17 cellular contexts compared by ENCODE assay signal in genomic region chr6:167721291-167721690, GRCh38.
DNase-seq lines count a peak whose midpoint lies in the region; ATAC-seq, FAIRE-seq and TF ChIP-seq lines count a peak whose summit lies in the region.
"Had no signal": no experiment of that assay in that cellular context is flagged by ENCODE, and none has a peak within 500 bp of the region (broad histone marks: within the 10 kb centered on the region; RNA-seq: fewer than 3 reads in every experiment).

No MANE protein-coding gene starts in this region.

- H3K36me3 Mint-ChIP-seq in GM23338 (ENCODE audit: low read depth), result no peaks in the 10 kb centered on the region
- H3K36me3 Mint-ChIP-seq: CD14-positive monocyte; CD8-positive, alpha-beta T cell had no signal

- TF ChIP-seq CTCF in GM23338 (conservative IDR thresholded peaks at IDR 0.05; ENCODE audit: low read depth in 2 of 2) (no peak), kidney (IDR thresholded peaks at IDR 0.05; ENCODE audit: borderline replicate concordance, extremely low read depth, insufficient read depth) (no peak), stomach (IDR thresholded peaks at IDR 0.05) (no peak), esophagus squamous epithelium (IDR thresholded peaks at IDR 0.05) (no peak)

- H3K4me3 ChIP-seq in GM23338 (no peak overlapping the region), kidney (ENCODE audit: low read length in 2 of 2) (no peak overlapping the region), stomach (no peak overlapping the region), esophagus squamous epithelium (no peak overlapping the region)

- H3K79me2 ChIP-seq in GM23338 (replicated peaks; ENCODE audit: insufficient read depth), result no peaks in the 10 kb centered on the region

- H3K9ac ChIP-seq in kidney (ENCODE audit: low read length in 2 of 2), result no peak overlapping the region

- TF ChIP-seq POLR2A in stomach (IDR thresholded peaks at IDR 0.05), result no peak
- TF ChIP-seq POLR2A in esophagus squamous epithelium (IDR thresholded peaks at IDR 0.05), result no peak

- 91 to 94% (median 92%) methylated on average over 10 of the region's 10 CpGs for WGBS in stomach, 5 donors
- WGBS in esophagus squamous epithelium, 2 donors, result 83 to 92% methylated on average over 7 to 10 of the region's 10 CpGs

- no peaks in the 10 kb centered on the region for H3K9me2 ChIP-seq in GM23338 (ENCODE audit: insufficient read depth)

- H3K27me3 Mint-ChIP-seq in GM23338 (ENCODE audit: insufficient read depth, low read depth, poor library complexity), result peaks cover 14% of the 10 kb centered on the region

- ATAC-seq in GM23338, result no peak
- ATAC-seq: CD8-positive, alpha-beta T cell; HCT116 had no signal

- H3K27ac Mint-ChIP-seq in GM23338, result no peak overlapping the region
- H3K27ac Mint-ChIP-seq: CD14-positive monocyte; CD8-positive, alpha-beta T cell had no signal

- H4K20me1 ChIP-seq in GM23338 (replicated peaks; ENCODE audit: insufficient read depth), result no peaks in the 10 kb centered on the region

- peak overlapping the region; percentile 78; the same call in 1 of the 2 replicates for H2AFZ ChIP-seq in GM23338

- no peak for TF ChIP-seq EP300 in stomach (IDR thresholded peaks at IDR 0.05)

- H3K9me3 Mint-ChIP-seq in GM23338, result no peaks in the 10 kb centered on the region; the same call in 1 of the 3 replicates

- no peaks in the 10 kb centered on the region; the same call in 2 of the 3 replicates for H3K4me1 Mint-ChIP-seq in GM23338
- H3K4me1 Mint-ChIP-seq: CD14-positive monocyte had no signal

- H3F3A ChIP-seq in GM23338 (replicated peaks; ENCODE audit: low read depth), result no peaks in the 10 kb centered on the region

- H3K4me1 ChIP-seq in GM23338 (ENCODE audit: insufficient read depth), result no peaks in the 10 kb centered on the region
- H3K4me1 ChIP-seq in kidney (ENCODE audit: control insufficient read depth in 1 of 2, insufficient read depth in 1 of 2, low read depth in 1 of 2, low read length in 2 of 2), result no peaks in the 10 kb centered on the region
- no peaks in the 10 kb centered on the region for H3K4me1 ChIP-seq in stomach
- no peaks in the 10 kb centered on the region for H3K4me1 ChIP-seq in esophagus squamous epithelium
- H3K4me1 ChIP-seq: BE2C had no signal

- no peaks in the 10 kb centered on the region for H3K36me3 ChIP-seq in GM23338 (ENCODE audit: insufficient read depth)
- no peaks in the 10 kb centered on the region for H3K36me3 ChIP-seq in kidney (ENCODE audit: control insufficient read depth in 1 of 2, insufficient read depth in 2 of 2, low read length in 2 of 2)
- no peaks in the 10 kb centered on the region for H3K36me3 ChIP-seq in stomach
- H3K36me3 ChIP-seq in esophagus squamous epithelium, result no peaks in the 10 kb centered on the region
- H3K36me3 ChIP-seq: BE2C had no signal

- DNase-seq in activated effector memory CD4-positive, alpha-beta T cell treated with anti-CD3 and anti-CD28 coated beads, Interleukin-2, amount 50 U/mL, for 16 hours, result peak; percentile 36
- no peak for DNase-seq in activated effector memory CD4-positive, alpha-beta T cell treated with Interleukin-2 at 50 U/mL for 16 hours
- DNase-seq in GM23338 (ENCODE audit: low spot score) (no peak), kidney (peak; percentile 38), stomach (peak; percentile 17), globus pallidus (ENCODE audit: low spot score) (no peak), esophagus squamous epithelium (lab: John Stamatoyannopoulos, UW) (no peak)
- DNase-seq: BE2C, COR-L47, DND-41, GF-D8 had no signal

- H3K27me3 ChIP-seq in GM23338 (ENCODE audit: insufficient read depth) (no peaks in the 10 kb centered on the region), stomach (peaks cover 0 to 15% (median 0%) of the 10 kb centered on the region in 3 donors), esophagus squamous epithelium (peaks cover 0 to 32% (median 0%) of the 10 kb centered on the region in 4 donors)

- H3K9me3 ChIP-seq in kidney (ENCODE audit: control insufficient read depth in 1 of 2, low read length in 2 of 2), result no peaks in the 10 kb centered on the region
- peaks cover 0 to 14% (median 6%) of the 10 kb centered on the region in 4 donors for H3K9me3 ChIP-seq in stomach
- H3K9me3 ChIP-seq in esophagus squamous epithelium, result peaks cover 0 to 6% (median 0%) of the 10 kb centered on the region in 3 donors
- H3K9me3 ChIP-seq: BE2C had no signal

- FAIRE-seq in kidney (lab: Jason Lieb, UNC), result no peak
- FAIRE-seq: A204.1, GM19239 had no signal

- no peak overlapping the region for H3K4me3 Mint-ChIP-seq in GM23338
- H3K4me3 Mint-ChIP-seq: CD14-positive monocyte; CD8-positive, alpha-beta T cell had no signal

- H3K27ac ChIP-seq in GM23338 (ENCODE audit: low read depth), result no peak overlapping the region
- H3K27ac ChIP-seq in kidney (ENCODE audit: low read depth in 2 of 2, low read length in 2 of 2), result no peak overlapping the region
- H3K27ac ChIP-seq in stomach, result no peak overlapping the region
- no peak overlapping the region for H3K27ac ChIP-seq in esophagus squamous epithelium
- H3K27ac ChIP-seq: HL-60 had no signal

- no peak overlapping the region for H3K4me2 ChIP-seq in GM23338

- intact Hi-C loops in kidney (cut with DNase I) (no loop called here), stomach (cut with DNase I; ENCODE audit: low total_unique reads) (no loop called here), esophagus squamous epithelium (cut with DNase I) (no loop called here)

TF ChIP-seq in GM23338, 12 proteins besides CTCF, POLR2A, EP300 and RAD21:
- no peak for TF ChIP-seq EZH2phosphoT487 (IDR thresholded peaks at IDR 0.05; ENCODE audit: unreplicated experiment)

Comparison
In these comparisons a context has a peak if more than half of its experiments do, and no peak if none do; other contexts are left out.
1. DNase-seq: peak in activated effector memory CD4-positive, alpha-beta T cell treated with anti-CD3 and anti-CD28 coated beads, Interleukin-2, amount 50 U/mL, for 16 hours (single experiment), kidney (single experiment) and stomach (single experiment); none in activated effector memory CD4-positive, alpha-beta T cell treated with Interleukin-2 at 50 U/mL for 16 hours (single experiment), GM23338 (single experiment), globus pallidus (single experiment) and esophagus squamous epithelium (single experiment).